Comparison of ENCODE assay signal across 10 cellular contexts in genomic region chr5:429453-430188, GRCh38. TPM values are rescaled to one million over a fixed set of nuclear protein-coding genes. Genes with fewer than 3 reads are reported as not detected.
A peak's percentile ranks its signal among the peaks of the same experiment; 100 is the strongest.
DNase-seq lines count a peak whose midpoint lies in the region; ATAC-seq and TF ChIP-seq lines count a peak whose summit lies in the region.
"Had no signal": no experiment of that assay in that cellular context is flagged by ENCODE, and none has a peak within 500 bp of the region (broad histone marks: within the 10 kb centered on the region; RNA-seq: fewer than 3 reads in every experiment).

No MANE protein-coding gene starts in this region.

- H3K4me3 ChIP-seq in breast epithelium (peak overlapping the region in 1 of 3 donors; percentile 49), lower leg skin (ENCODE audit: low read depth, poor library complexity, severe bottlenecking) (no peak overlapping the region), upper lobe of right lung (no peak overlapping the region)

- DNase-seq in MCF 10A (ENCODE audit: unreplicated experiment) (peak; percentile 51), breast epithelium (ENCODE audit: low spot score in 2 of 2) (no peak), astrocyte of the hippocampus (ENCODE audit: low read depth, low spot score) (peak; percentile 82), lower leg skin (ENCODE audit: low spot score in 2 of 2) (peak; percentile 43 to 87), upper lobe of right lung (peak; percentile 62), NCI-H1105 treated with DMSO at 0.1 percent for 48 hours (lab: John Stamatoyannopoulos, UW) (no peak), medulla oblongata (ENCODE audit: extremely low spot score) (no peak)
- DNase-seq: NCI-H2107 had no signal

- H3K4me3 Mint-ChIP-seq in MCF 10A (ENCODE audit: unreplicated experiment): peak overlapping the region; percentile 20

- TF ChIP-seq POLR2A in breast epithelium (IDR thresholded peaks at IDR 0.05) (no peak), lower leg skin (IDR thresholded peaks at IDR 0.05) (no peak)

- POLR2A ChIA-PET in MCF 10A (lab: Yijun Ruan, JAX): interaction anchor here (0.6 to 2.2 kb wide), 7 partner anchors 16 to 407 kb away, joined by 3 to 7 read pairs (median 5); partner anchors contain the start of gene PDCD6

- peaks cover 12% of the 10 kb centered on the region for H3K4me1 Mint-ChIP-seq in MCF 10A (ENCODE audit: insufficient read depth, unreplicated experiment)

- H3K36me3 ChIP-seq in breast epithelium (no peaks in the 10 kb centered on the region), upper lobe of right lung (no peaks in the 10 kb centered on the region)

- BruUV-seq in MCF 10A (replicated peaks; lab: Mats Ljungman, UMichigan): no TSS peak

- H3K36me3 Mint-ChIP-seq in MCF 10A (ENCODE audit: insufficient read depth, unreplicated experiment): no peaks in the 10 kb centered on the region

- no peaks in the 10 kb centered on the region for H3K27me3 ChIP-seq in breast epithelium
- no peaks in the 10 kb centered on the region for H3K27me3 ChIP-seq in upper lobe of right lung
- H3K27me3 ChIP-seq: dorsolateral prefrontal cortex had no signal

- CTCF ChIA-PET in MCF 10A (lab: Yijun Ruan, JAX): interaction anchor here (0.6 to 11.2 kb wide), 3 partner anchors 9 to 297 kb away, joined by 3 to 94 read pairs (median 3); partner anchors contain the start of gene AHRR

- peaks cover 14% of the 10 kb centered on the region for H3K9me3 Mint-ChIP-seq in MCF 10A (ENCODE audit: unreplicated experiment)

- no peak overlapping the region for H3K27ac Mint-ChIP-seq in MCF 10A (ENCODE audit: low read depth, unreplicated experiment)

- H3K27ac ChIP-seq in breast epithelium (no peak overlapping the region), upper lobe of right lung (no peak overlapping the region)

- 25 to 28% methylated on average over 20 to 25 of the region's 35 CpGs for WGBS in lower leg skin, 2 donors

- no peaks in the 10 kb centered on the region for H3K27me3 Mint-ChIP-seq in MCF 10A (ENCODE audit: insufficient read depth, unreplicated experiment)

- H3K9me3 ChIP-seq in breast epithelium: no peaks in the 10 kb centered on the region
- H3K9me3 ChIP-seq in upper lobe of right lung: no peaks in the 10 kb centered on the region

- H3K4me1 ChIP-seq in breast epithelium: no peaks in the 10 kb centered on the region
- no peaks in the 10 kb centered on the region for H3K4me1 ChIP-seq in upper lobe of right lung

- TF ChIP-seq CTCF in MCF 10A (IDR thresholded peaks at IDR 0.05; ENCODE audit: unreplicated experiment) (no peak), breast epithelium (IDR thresholded peaks at IDR 0.05) (no peak), lower leg skin (IDR thresholded peaks at IDR 0.05) (no peak), upper lobe of right lung (IDR thresholded peaks at IDR 0.05) (no peak)

- ATAC-seq in upper lobe of right lung (no peak), HG02885 (IDR thresholded peaks at IDR 0.05; ENCODE audit: poor library complexity, unreplicated experiment) (no peak)

- intact Hi-C loops in MCF 10A (cut with micrococcal nuclease) (no loop called here), breast epithelium (cut with DNase I; ENCODE audit: low total_unique reads) (no loop called here), lower leg skin (cut with DNase I; ENCODE audit: low total_unique reads) (loop anchor here (10.0 kb wide), 1 partner anchor 475 kb away; no protein-coding TSS in a partner anchor), upper lobe of right lung (cut with DNase I) (loop anchor here (10.0 kb wide), 1 partner anchor 115 kb away; no protein-coding TSS in a partner anchor)

RNA-seq across cellular contexts. Expression of gene EXOC3, which starts 13.4 kb away (rescaled TPM):
- total RNA-seq in MCF 10A (2022) (44.1 and 49.6 TPM in 2 replicates), breast epithelium (10 to 100 TPM; 49.8 to 63.7 (median 53.3) TPM), lower leg skin (10 to 100 TPM; 49.5 to 87.5 (median 59.0) TPM), upper lobe of right lung (59.5 TPM)

Comparison
In these comparisons a context has a peak if more than half of its experiments do, and no peak if none do; other contexts are left out.
1. DNase-seq: peak in MCF 10A (single experiment), astrocyte of the hippocampus (single experiment), lower leg skin (2 of 2) and upper lobe of right lung (single experiment); none in breast epithelium (0 of 2), NCI-H1105 treated with DMSO at 0.1 percent for 48 hours (single experiment) and medulla oblongata (single experiment).
2. intact Hi-C loops: an anchor here in lower leg skin (10.0 kb wide) and upper lobe of right lung (10.0 kb wide); none called in MCF 10A and breast epithelium.